ENCODE assay signal across 23 cellular contexts in the genomic region with DNA sequence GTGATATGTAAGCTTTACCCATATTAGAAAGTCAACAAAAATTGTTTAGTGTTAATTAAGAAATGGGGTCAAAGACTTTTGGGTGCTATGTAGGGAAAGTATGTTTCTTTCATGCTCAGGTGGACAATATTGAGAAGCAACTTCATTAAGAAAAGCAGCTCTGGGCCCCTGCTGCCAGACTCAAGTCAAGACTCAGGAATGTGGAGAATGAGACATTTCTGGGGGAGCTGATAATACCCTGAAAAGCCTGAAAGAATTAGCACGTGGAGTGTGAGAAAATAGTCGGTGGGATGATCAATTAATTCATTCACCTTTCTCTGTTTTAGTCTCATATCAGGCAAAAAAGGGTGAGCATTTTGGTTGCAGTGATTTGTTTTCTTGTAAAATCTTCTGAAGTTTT.
"Had no signal": no experiment of that assay in that cellular context is flagged by ENCODE, and none has a peak within 500 bp of the region (broad histone marks: within the 10 kb centered on the region; RNA-seq: fewer than 3 reads in every experiment).

No MANE protein-coding gene starts in this region.

- H2AFZ ChIP-seq: parathyroid adenoma had no signal

- H3K4me3 ChIP-seq: left ventricle myocardium inferior, psoas muscle, right atrium auricular region, right lobe of liver, skin epidermis, stomach, testis, thyroid gland, transverse colon, upper lobe of left lung, vagina had no signal

- DNase-seq: hippocampal formation; islet precursor cell; left ventricle myocardium inferior; naive B cell; occipital lobe; psoas muscle; right lobe of liver; stimulated activated CD4-positive, alpha-beta T cell treated with anti-CD3 and anti-CD28 coated beads, Interleukin-12 subunit alpha, Interleukin-12 subunit beta, amount 100 ng/mL, for 4 hours; stimulated activated CD4-positive, alpha-beta T cell treated with anti-CD3 and anti-CD28 coated beads, Interleukin-15, amount 100 ng/mL, for 24 hours; stimulated activated CD4-positive, alpha-beta T cell treated with anti-CD3 and anti-CD28 coated beads, Interleukin-2, amount 100 ng/mL, for 24 hours; stimulated activated CD4-positive, alpha-beta T cell treated with anti-CD3 and anti-CD28 coated beads, Interleukin-4, amount 100 ng/mL, for 1 hour; stimulated activated naive B cell treated with anti-CD40 and anti-IgM and Interleukin-4, amounts not matched to agents 10 μg/mL and 1 μg/mL and 100 μg/mL, for 72 hours; stimulated activated naive CD8-positive, alpha-beta T cell treated with anti-CD3 and anti-CD28 coated beads, Interleukin-15, Interleukin-2, amounts not matched to agents 100 U/mL and 50 U/mL, for 24 hours; stomach; testis; thyroid gland; transverse colon; upper lobe of left lung had no signal

- H3K27me3 ChIP-seq: neutrophil, right atrium auricular region, right lobe of liver, stomach, testis, thyroid gland, transverse colon, upper lobe of left lung, vagina had no signal

- H3K9me3 ChIP-seq: left ventricle myocardium inferior, neutrophil, psoas muscle, right atrium auricular region, right lobe of liver, stomach, testis, thyroid gland, transverse colon, upper lobe of left lung, vagina had no signal

- H3K27ac ChIP-seq: left ventricle myocardium inferior, neutrophil, parathyroid adenoma, psoas muscle, right atrium auricular region, right lobe of liver, skin epidermis, stomach, testis, thyroid gland, transverse colon, upper lobe of left lung, vagina had no signal

- H3K9ac ChIP-seq: parathyroid adenoma had no signal

- H3K4me1 ChIP-seq: left ventricle myocardium inferior, parathyroid adenoma, psoas muscle, right atrium auricular region, right lobe of liver, stomach, testis, thyroid gland, transverse colon, upper lobe of left lung, vagina had no signal

- H3K79me2 ChIP-seq: parathyroid adenoma had no signal

- H3K36me3 ChIP-seq: left ventricle myocardium inferior, neutrophil, right atrium auricular region, right lobe of liver, stomach, thyroid gland, transverse colon, upper lobe of left lung, vagina had no signal
